23 cellular contexts compared by ENCODE assay signal in the genomic region with DNA sequence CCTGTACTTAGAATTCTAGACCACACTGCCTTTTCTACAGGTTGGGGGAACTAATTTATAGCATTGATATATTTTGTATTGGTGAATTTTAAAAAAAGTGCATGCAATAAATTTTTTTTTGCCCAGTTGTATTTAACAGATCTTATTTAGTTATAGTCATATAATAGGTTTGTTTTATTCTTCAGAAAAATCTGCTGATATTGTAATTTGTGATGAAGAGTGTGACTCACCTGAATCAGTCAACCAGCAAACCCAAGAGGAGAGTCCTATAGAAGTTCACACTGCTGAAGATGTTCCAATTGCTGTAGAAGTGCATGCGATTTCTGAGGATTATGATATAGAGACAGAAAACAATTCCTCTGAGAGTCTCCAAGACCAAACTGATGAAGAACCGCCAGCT.
"Had no signal": no experiment of that assay in that cellular context is flagged by ENCODE, and none has a peak within 500 bp of the region (broad histone marks: within the 10 kb centered on the region; RNA-seq: fewer than 3 reads in every experiment).

No MANE protein-coding gene starts in this region.

- DNase-seq: effector memory CD8-positive, alpha-beta T cell; glutamatergic neuron; mammary epithelial cell; mucosa of descending colon; naive thymus-derived CD8-positive, alpha-beta T cell; posterior cingulate gyrus; sigmoid colon; stimulated activated CD4-positive, alpha-beta T cell treated with anti-CD3 and anti-CD28 coated beads, Interleukin-2, amount 100 ng/mL, for 24 hours; stimulated activated CD4-positive, alpha-beta T cell treated with anti-CD3 and anti-CD28 coated beads, Interleukin-4, amount 100 ng/mL, for 4 hours; stimulated activated naive CD4-positive, alpha-beta T cell; stomach; substantia nigra; transverse colon had no signal

- ATAC-seq: effector memory CD8-positive, alpha-beta T cell; gastroesophageal sphincter; left lobe of liver; mucosa of descending colon; naive thymus-derived CD8-positive, alpha-beta T cell had no signal

- H3K27ac Mint-ChIP-seq: dendritic cell treated with granulocyte-macrophage colony-stimulating factor and Interleukin-4, amounts not matched to agents 40 ng/mL and 50 ng/mL, for 4 days; effector memory CD8-positive, alpha-beta T cell had no signal

- H3K4me3 ChIP-seq: esophagus muscularis mucosa, gastroesophageal sphincter, mucosa of descending colon, sigmoid colon, skin epidermis, stomach, thoracic aorta, transverse colon had no signal

- H3K9me3 Mint-ChIP-seq: dendritic cell treated with granulocyte-macrophage colony-stimulating factor and Interleukin-4, amounts not matched to agents 40 ng/mL and 50 ng/mL, for 4 days; effector memory CD8-positive, alpha-beta T cell; naive thymus-derived CD8-positive, alpha-beta T cell; neural crest cell had no signal

- FAIRE-seq: colon, keratinocyte had no signal

- H3K27ac ChIP-seq: epithelial cell of prostate, esophagus muscularis mucosa, gastroesophageal sphincter, sigmoid colon, skin epidermis, stomach, thoracic aorta, transverse colon had no signal

- H3K4me1 Mint-ChIP-seq: neural crest cell had no signal

- H3K4me1 ChIP-seq: stomach, transverse colon had no signal

- H3K27me3 Mint-ChIP-seq: dendritic cell treated with granulocyte-macrophage colony-stimulating factor and Interleukin-4, amounts not matched to agents 40 ng/mL and 50 ng/mL, for 4 days; effector memory CD8-positive, alpha-beta T cell; naive thymus-derived CD8-positive, alpha-beta T cell had no signal

- H3K9me3 ChIP-seq: esophagus muscularis mucosa, gastroesophageal sphincter, mucosa of descending colon, sigmoid colon, stomach, thoracic aorta, transverse colon had no signal

- H3K4me3 Mint-ChIP-seq: dendritic cell treated with granulocyte-macrophage colony-stimulating factor and Interleukin-4, amounts not matched to agents 40 ng/mL and 50 ng/mL, for 4 days; effector memory CD8-positive, alpha-beta T cell; naive thymus-derived CD8-positive, alpha-beta T cell; neural crest cell had no signal

- H3K27me3 ChIP-seq: esophagus muscularis mucosa, gastroesophageal sphincter, sigmoid colon, stomach, transverse colon had no signal
